Comparison of ENCODE assay signal across 8 cellular contexts in genomic region chr17:2393954-2394749, GRCh38. TPM values are rescaled to one million over a fixed set of nuclear protein-coding genes. Genes with fewer than 3 reads are reported as not detected.
DNase-seq lines count a peak whose midpoint lies in the region; ATAC-seq and TF ChIP-seq lines count a peak whose summit lies in the region.

No MANE protein-coding gene starts in this region.

- H3K9me3 ChIP-seq in AG04450 (ENCODE audit: control insufficient read depth, insufficient read depth, low read length) = no peaks in the 10 kb centered on the region; the same call in 1 of the 2 replicates
- H3K9me3 ChIP-seq in muscle layer of duodenum (ENCODE audit: control insufficient read depth in 1 of 2, low read length in 2 of 2) = no peaks in the 10 kb centered on the region

- CTCF ChIA-PET in AG04450 (lab: Charles Lee) = interaction anchor here (3.7 kb wide), 1 partner anchor 22 kb away, joined by 31 read pairs; no protein-coding TSS in a partner anchor

- H3K36me3 ChIP-seq in muscle layer of duodenum (ENCODE audit: control insufficient read depth in 1 of 2, insufficient read depth in 2 of 2, low read length in 2 of 2) = peaks cover 0 to 8% of the 10 kb centered on the region in 2 donors

- H3K4me1 ChIP-seq in muscle layer of duodenum (ENCODE audit: control insufficient read depth in 1 of 2, insufficient read depth in 2 of 2, low read length in 2 of 2) = peaks cover 52 to 67% of the 10 kb centered on the region in 2 donors

- H3K27me3 ChIP-seq in AG04450 (ENCODE audit: control insufficient read depth, insufficient read depth, low read length) (no peaks in the 10 kb centered on the region), muscle layer of duodenum (ENCODE audit: low read depth, low read length) (no peaks in the 10 kb centered on the region)

- POLR2A ChIA-PET in AG04450 (lab: Yijun Ruan, JAX) = interaction anchor here (0.7 to 3.1 kb wide), 6 partner anchors 7 to 65 kb away, joined by 3 to 31 read pairs (median 16); partner anchors contain the start of genes MNT and TSR1

- H3K27ac ChIP-seq in AG04450 (ENCODE audit: low read depth, low read length) = no peak overlapping the region
- H3K27ac ChIP-seq in cingulate gyrus (ENCODE audit: low read depth, low read length) = peak overlapping the region; percentile 96
- H3K27ac ChIP-seq in muscle layer of duodenum (ENCODE audit: low read length) = peak overlapping the region; percentile 75

- TF ChIP-seq CTCF in AG04450 (IDR thresholded peaks at IDR 0.05; ENCODE audit: low read depth, low read length) (no peak), GM13976 (IDR thresholded peaks at IDR 0.05; ENCODE audit: borderline replicate concordance, control extremely low read depth, extremely low read depth, insufficient read depth, missing control alignments) (no peak)

- ATAC-seq in HG03521 (IDR thresholded peaks at IDR 0.05; ENCODE audit: unreplicated experiment) = no peak
- ATAC-seq in GM21717 (IDR thresholded peaks at IDR 0.05; ENCODE audit: unreplicated experiment) = no peak

- H3K4me3 ChIP-seq in AG04450 (ENCODE audit: low read depth, low read length) (peak overlapping the region; percentile 42), muscle layer of duodenum (ENCODE audit: low read depth in 1 of 2, low read length in 2 of 2) (peak overlapping the region in 1 of 2 donors; percentile 53)
- H3K4me3 ChIP-seq in Jurkat, Clone E6-1 (ENCODE audit: low read length) = peak overlapping the region; percentile 48

- in situ Hi-C loops in GM13976 (cut with MboI; ENCODE audit: low sequenced_read_pairs, unreplicated experiment) = no loop called here

- DNase-seq in AG04450 (ENCODE audit: low read depth, low spot score) (no peak), GM13976 (ENCODE audit: low spot score) (no peak), DMS79 (lab: John Stamatoyannopoulos, UW) (no peak)
- no peak for DNase-seq in Jurkat, Clone E6-1 (ENCODE audit: low read depth, low spot score)

RNA-seq across cellular contexts. Expression of gene MNT, which starts 6.7 kb away (rescaled TPM):
- polyA plus RNA-seq in AG04450 (2011; rRNA removed) = 2.2 and 2.8 TPM in 2 replicates
- 3.5 and 3.7 TPM in 2 replicates for polyA minus RNA-seq in AG04450 (2011; rRNA and poly(A)+ RNA removed)
- 14.9 TPM for polyA plus RNA-seq in Jurkat, Clone E6-1 (2012; ENCODE audit: insufficient read depth, insufficient read length)

RNA-seq across cellular contexts. Expression of gene SGSM2, which starts 56.9 kb away (rescaled TPM):
- polyA plus RNA-seq in AG04450 (2011; rRNA removed) = 19.7 and 29.5 TPM in 2 replicates
- polyA minus RNA-seq in AG04450 (2011; rRNA and poly(A)+ RNA removed) = 35.8 and 44.5 TPM in 2 replicates
- polyA plus RNA-seq in Jurkat, Clone E6-1 (2012; ENCODE audit: insufficient read depth, insufficient read length) = 56.2 TPM

RNA-seq across cellular contexts. Expression of gene TSR1, which starts 57.9 kb away (rescaled TPM):
- 15.1 and 15.5 TPM in 2 replicates for polyA plus RNA-seq in AG04450 (2011; rRNA removed)
- polyA minus RNA-seq in AG04450 (2011; rRNA and poly(A)+ RNA removed) = 18.6 and 22.8 TPM in 2 replicates
- 70.8 TPM for polyA plus RNA-seq in Jurkat, Clone E6-1 (2012; ENCODE audit: insufficient read depth, insufficient read length)
